ENCODE assay signal across 19 cellular contexts in the genomic region with DNA sequence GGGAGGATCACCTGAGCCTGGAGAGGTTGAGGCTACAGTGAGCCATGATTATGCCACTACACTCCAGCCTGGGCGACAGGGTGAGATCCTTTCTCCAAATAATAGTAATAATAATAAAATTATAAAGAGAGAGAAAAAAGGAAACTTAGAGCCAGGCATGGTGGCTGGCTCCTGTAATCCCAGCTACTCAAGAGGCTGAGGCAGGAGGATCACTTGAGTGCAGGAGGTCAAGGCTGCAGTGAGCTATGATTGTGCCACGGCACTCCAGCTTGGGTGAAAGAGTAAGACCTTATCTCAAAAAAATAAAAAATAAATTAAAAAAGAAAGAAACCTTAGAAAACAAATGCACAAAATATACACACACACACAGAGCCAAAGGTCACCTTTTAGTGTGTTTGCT. TPM values are rescaled to one million over a fixed set of nuclear protein-coding genes. Genes with fewer than 3 reads are reported as not detected.
DNase-seq lines count a peak whose midpoint lies in the region; ATAC-seq, FAIRE-seq and TF ChIP-seq lines count a peak whose summit lies in the region.
"Had no signal": no experiment of that assay in that cellular context is flagged by ENCODE, and none has a peak within 500 bp of the region (broad histone marks: within the 10 kb centered on the region; RNA-seq: fewer than 3 reads in every experiment).

No MANE protein-coding gene starts in this region.

- no peak for DNase-seq in HepG2 (ENCODE audit: low spot score)
- no peak for DNase-seq in right lobe of liver
- DNase-seq in upper lobe of right lung, result peak; percentile 4
- no peak for DNase-seq in cerebellum (ENCODE audit: low spot score)
- DNase-seq: C1 segment of cervical spinal cord; Calu3; CD4-positive, alpha-beta memory T cell; COR-L47; DMS53; DMS79 treated with DMSO at 0.1 percent for 48 hours; GF-D8; GOT3; HFFc6 had no signal

- H3K4me1 ChIP-seq in HepG2 (ENCODE audit: insufficient read depth, low read length) (peaks cover 93% of the 10 kb centered on the region), right lobe of liver (peaks cover 0 to 47% (median 22%) of the 10 kb centered on the region in 4 donors), upper lobe of right lung (peaks cover 20% of the 10 kb centered on the region)

- TF ChIP-seq CTCF in HepG2 (CRISPR knock-in tag; IDR thresholded peaks at IDR 0.05) (no peak), right lobe of liver (IDR thresholded peaks at IDR 0.05) (no peak), VCaP (conservative IDR thresholded peaks at IDR 0.05) (no peak), upper lobe of right lung (IDR thresholded peaks at IDR 0.05) (no peak)

- CTCF ChIA-PET in HepG2 (lab: Yijun Ruan, JAX; ENCODE audit: low intra/inter-chr PET ratio, low total read pairs), result no interaction called here

- H3K79me2 ChIP-seq in HepG2 (ENCODE audit: insufficient read depth, low read length), result no peaks in the 10 kb centered on the region

- H3K27ac ChIP-seq in HepG2 (ENCODE audit: extremely low read length, insufficient read depth, low read length) (no peak overlapping the region), right lobe of liver (no peak overlapping the region), VCaP (peak overlapping the region; percentile 90; the same call in 1 of the 2 replicates), upper lobe of right lung (peak overlapping the region; percentile 51)

- ATAC-seq in HepG2 (no peak), right lobe of liver (no peak), upper lobe of right lung (no peak), GM19467 (IDR thresholded peaks at IDR 0.05; ENCODE audit: unreplicated experiment) (no peak)

- in situ Hi-C loops in HepG2 (cut with HindIII; ENCODE audit: extremely low pct_ligation_motif_present, low pct_unique_long_range_greater_than_20kb), result no loop called here

- no TSS peak for BruUV-seq in HepG2 (replicated peaks; lab: Mats Ljungman, UMichigan)

- no peaks in the 10 kb centered on the region for H4K20me1 ChIP-seq in HepG2 (ENCODE audit: insufficient read depth, low read length)

- H3K27me3 ChIP-seq in HepG2 (ENCODE audit: control insufficient read depth in 1 of 2, insufficient read depth in 2 of 2, low read length in 2 of 2), result no peaks in the 10 kb centered on the region; a peak in 1 of 5 replicates
- no peaks in the 10 kb centered on the region for H3K27me3 ChIP-seq in right lobe of liver
- no peaks in the 10 kb centered on the region for H3K27me3 ChIP-seq in upper lobe of right lung

- H3K9ac ChIP-seq in HepG2 (ENCODE audit: insufficient read depth, low read depth, low read length), result no peak overlapping the region

- no peak overlapping the region for H2AFZ ChIP-seq in HepG2 (ENCODE audit: low read length)

- TF ChIP-seq EP300 in HepG2 (IDR thresholded peaks at IDR 0.05; ENCODE audit: low read depth in 2 of 2, low read length in 2 of 2) (no peak), HepG2 (CRISPR knock-in tag; IDR thresholded peaks at IDR 0.05; ENCODE audit: borderline replicate concordance) (no peak)

- TF ChIP-seq POLR2A in HepG2 (IDR thresholded peaks at IDR 0.05; ENCODE audit: insufficient read depth in 1 of 2, low read depth in 2 of 2, low read length in 2 of 2) (no peak), right lobe of liver (IDR thresholded peaks at IDR 0.05) (no peak)

- H3K4me3 ChIP-seq in HepG2 (replicated peaks in 1 of 3; ENCODE audit: insufficient read depth in 1 of 3, low read depth in 2 of 3, low read length in 3 of 3) (no peak overlapping the region), right lobe of liver (no peak overlapping the region), upper lobe of right lung (no peak overlapping the region)
- H3K4me3 ChIP-seq: HAP-1 had no signal

- 46% methylated on average over 2 of the region's 2 CpGs for WGBS in HepG2 (ENCODE audit: low lambda C conversion rate)
- WGBS in right lobe of liver (ENCODE audit: insufficient coverage, low coverage, low lambda C conversion rate, missing lambda C conversion rate), result 64% methylated on average over 2 of the region's 2 CpGs

- POLR2A ChIA-PET in HepG2 (lab: Yijun Ruan, JAX), result interaction anchor here (1.6 kb wide), 1 partner anchor 139 kb away, joined by 3 read pairs; the partner anchor contains the start of gene RBL1

- H3K36me3 ChIP-seq in HepG2 (replicated peaks in 1 of 2; ENCODE audit: control insufficient read depth in 1 of 2, insufficient read depth in 2 of 2, low read length in 2 of 2) (no peaks in the 10 kb centered on the region), right lobe of liver (no peaks in the 10 kb centered on the region), upper lobe of right lung (no peaks in the 10 kb centered on the region)
- H3K36me3 ChIP-seq: HAP-1 had no signal

- no peak for TF ChIP-seq RAD21 in HepG2 (CRISPR knock-in tag; IDR thresholded peaks at IDR 0.05)

- H3K9me3 ChIP-seq in HepG2 (ENCODE audit: low read length) (peaks cover under 1% of the 10 kb centered on the region; the same call in 1 of the 2 replicates), right lobe of liver (no peaks in the 10 kb centered on the region), upper lobe of right lung (no peaks in the 10 kb centered on the region)
- H3K9me3 ChIP-seq: HAP-1 had no signal

- peak overlapping the region; percentile 43; the same call in 1 of the 2 replicates for H3K4me2 ChIP-seq in HepG2 (ENCODE audit: low read depth, low read length)

- FAIRE-seq in HepG2 (lab: Jason Lieb, UNC), result no peak
- FAIRE-seq: GM12891, GM18507, H54 had no signal

- intact Hi-C loops in HepG2 (cut with micrococcal nuclease; ENCODE audit: unreplicated experiment), result loop anchor here (10.0 kb wide), 1 partner anchor 138 kb away; the partner anchor contains the start of gene RBL1
- intact Hi-C loops in right lobe of liver (cut with DNase I), result no loop called here
- intact Hi-C loops in upper lobe of right lung (cut with DNase I), result no loop called here

TF ChIP-seq in HepG2, 621 proteins besides CTCF, POLR2A, EP300 and RAD21 (continues in another document):
- TF ChIP-seq ZFP90 (CRISPR knock-in tag; IDR thresholded peaks at IDR 0.05; ENCODE audit: borderline replicate concordance) (peak; percentile 91; the same call in 1 of the 2 replicates), NR2F6 (IDR thresholded peaks at IDR 0.05) (peak; percentile 57; the same call in 1 of the 2 replicates), NR2F6 (CRISPR knock-in tag; IDR thresholded peaks at IDR 0.05) (peak; percentile 9; the same call in 1 of the 2 replicates), ZNF607 (CRISPR knock-in tag; IDR thresholded peaks at IDR 0.05; ENCODE audit: borderline replicate concordance) (no peak), AKAP8 (CRISPR knock-in tag; IDR thresholded peaks at IDR 0.05) (no peak), NR2C2 (CRISPR knock-in tag; IDR thresholded peaks at IDR 0.05; ENCODE audit: borderline replicate concordance) (no peak), ZNF713 (CRISPR knock-in tag; IDR thresholded peaks at IDR 0.05) (no peak), SP5 (CRISPR knock-in tag; IDR thresholded peaks at IDR 0.05; ENCODE audit: borderline replicate concordance, low read depth) (no peak), NR2F1 (CRISPR knock-in tag; IDR thresholded peaks at IDR 0.05) (peak in 1 of 2 experiments; percentile 29; a peak in 1 of 4 replicates)
- TF ChIP-seq, protein P1, sequence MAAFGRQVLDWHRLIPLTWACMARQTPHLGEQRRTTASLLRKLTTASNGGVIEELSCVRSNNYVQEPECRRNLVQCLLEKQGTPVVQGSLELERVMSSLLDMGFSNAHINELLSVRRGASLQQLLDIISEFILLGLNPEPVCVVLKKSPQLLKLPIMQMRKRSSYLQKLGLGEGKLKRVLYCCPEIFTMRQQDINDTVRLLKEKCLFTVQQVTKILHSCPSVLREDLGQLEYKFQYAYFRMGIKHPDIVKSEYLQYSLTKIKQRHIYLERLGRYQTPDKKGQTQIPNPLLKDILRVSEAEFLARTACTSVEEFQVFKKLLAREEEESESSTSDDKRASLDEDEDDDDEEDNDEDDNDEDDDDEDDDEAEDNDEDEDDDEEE (CRISPR knock-in tag; IDR thresholded peaks at IDR 0.05), result no peak

RNA-seq across cellular contexts. Expression of gene SAMHD1, which starts 5.2 kb away (rescaled TPM):
- 43.5 and 57.7 TPM in 2 replicates for total RNA-seq in HepG2 (2016; rRNA removed; fragmentation: Illumina TruSeq; extraction: Trizol)
- total RNA-seq in HepG2 (2016; cell fraction: cytosol; rRNA removed; fragmentation: Illumina TruSeq; extraction: Trizol; ENCODE audit: low read depth), result 5.2 and 6.2 TPM in 2 replicates
- 41.4 and 56.8 TPM in 2 replicates for total RNA-seq in HepG2 (2016; cell fraction: insoluble cytoplasmic fraction; rRNA removed; fragmentation: Illumina TruSeq; extraction: Trizol)
- total RNA-seq in HepG2 (2016; cell fraction: membrane; rRNA removed; fragmentation: Illumina TruSeq; extraction: Trizol), result 13.7 and 15.1 TPM in 2 replicates
- 37.8 and 40.5 TPM in 2 replicates for total RNA-seq in HepG2 (2016; cell fraction: nucleus; rRNA removed; fragmentation: Illumina TruSeq; extraction: Trizol)
- polyA plus RNA-seq in HepG2 (2011; rRNA removed), result 13.2 and 16.9 TPM in 2 replicates
- 7.9 and 11.7 TPM in 2 replicates for polyA plus RNA-seq in HepG2 (2011; cell fraction: cytosol; rRNA removed)
- polyA plus RNA-seq in HepG2 (2011; cell fraction: nucleus; rRNA removed), result 7.0 and 9.0 TPM in 2 replicates
- polyA plus RNA-seq in HepG2 (2012), result 15.7 and 17.1 TPM in 2 replicates
- polyA plus RNA-seq in HepG2 (2016; cell fraction: cytosol; fragmentation: Illumina TruSeq; extraction: Trizol; ENCODE audit: low read depth), result 3.2 and 3.7 TPM in 2 replicates
- polyA plus RNA-seq in HepG2 (2016; cell fraction: insoluble cytoplasmic fraction; fragmentation: Illumina TruSeq; extraction: Trizol; ENCODE audit: low read depth), result 44.6 and 50.6 TPM in 2 replicates
- polyA plus RNA-seq in HepG2 (2016; cell fraction: membrane; fragmentation: Illumina TruSeq; extraction: Trizol; ENCODE audit: low read depth), result 9.0 and 11.0 TPM in 2 replicates
- polyA plus RNA-seq in HepG2 (2016; cell fraction: nucleus; fragmentation: Illumina TruSeq; extraction: Trizol; ENCODE audit: insufficient read depth, low read depth), result 34.9 and 36.6 TPM in 2 replicates
- polyA minus RNA-seq in HepG2 (2011; rRNA and poly(A)+ RNA removed; ENCODE audit: low replicate concordance), result 27.0 and 42.7 TPM in 2 replicates
- polyA minus RNA-seq in HepG2 (2011; cell fraction: cytosol; rRNA and poly(A)+ RNA removed), result 17.3 and 22.0 TPM in 2 replicates
- polyA minus RNA-seq in HepG2 (2011; cell fraction: nucleus; rRNA and poly(A)+ RNA removed), result 42.0 and 50.0 TPM in 2 replicates
- total RNA-seq in right lobe of liver, result 10 to 100 TPM; 22.6 to 40.5 (median 30.7) TPM
- 177 TPM for total RNA-seq in upper lobe of right lung
- 23.4 TPM for total RNA-seq in cerebellum

Comparison
In these comparisons a context has a peak if more than half of its experiments do, and no peak if none do; other contexts are left out.
1. H3K27ac ChIP-seq: peak in VCaP (single experiment) and upper lobe of right lung (single experiment); none in HepG2 (single experiment) and right lobe of liver (0 of 3).